ENCODE assay signal across 22 cellular contexts in the genomic region with DNA sequence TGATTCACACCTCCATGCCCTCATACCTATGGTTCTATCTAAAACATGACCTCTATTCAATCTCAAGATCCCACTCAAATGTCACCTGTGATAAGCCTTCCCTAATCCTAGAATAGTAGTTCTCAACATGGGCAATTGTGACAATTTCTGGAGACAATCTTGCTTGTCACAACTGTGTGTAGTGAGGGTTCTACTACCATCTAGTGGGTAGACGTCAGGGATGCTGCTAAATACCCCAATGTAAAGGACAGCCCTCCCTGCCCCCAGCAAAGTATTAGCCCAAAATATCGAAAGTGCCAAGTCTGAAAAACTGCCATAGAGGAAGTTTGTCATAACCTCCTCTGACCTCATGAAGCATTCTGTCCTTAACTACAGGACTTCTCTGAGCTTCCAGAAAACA. TPM values are rescaled to one million over a fixed set of nuclear protein-coding genes. Genes with fewer than 3 reads are reported as not detected.
DNase-seq lines count a peak whose midpoint lies in the region; ATAC-seq, FAIRE-seq and TF ChIP-seq lines count a peak whose summit lies in the region.
"Had no signal": no experiment of that assay in that cellular context is flagged by ENCODE, and none has a peak within 500 bp of the region (broad histone marks: within the 10 kb centered on the region; RNA-seq: fewer than 3 reads in every experiment).

No MANE protein-coding gene starts in this region.

- no peak for TF ChIP-seq POLR2A in GM12891 (IDR thresholded peaks at IDR 0.05; ENCODE audit: low read depth, low read length)

- H3K9ac ChIP-seq in OCI-LY3 (ENCODE audit: low read length) = no peak overlapping the region
- H3K9ac ChIP-seq in endodermal cell (ENCODE audit: extremely low read depth, low read length, poor library complexity, severe bottlenecking) = no peak overlapping the region

- no peaks in the 10 kb centered on the region for H3K9me3 ChIP-seq in OCI-LY3 (ENCODE audit: insufficient read depth, low read length)
- H3K9me3 ChIP-seq in endodermal cell (ENCODE audit: control insufficient read depth, low read length) = no peaks in the 10 kb centered on the region
- H3K9me3 ChIP-seq: A549, BE2C had no signal

- no peak for DNase-seq in GM12891 (ENCODE audit: insufficient read length, low spot score)
- no peak for DNase-seq in HFFc6
- no peak for DNase-seq in endodermal cell
- DNase-seq in activated T-cell treated with anti-CD3 and anti-CD28 coated beads for 4 hours = no peak
- DNase-seq: BE2C, DMS79, GOT3, MV-4-11, NCI-H1417, NCI-H1694 treated with DMSO at 0.1 percent for 48 hours, NCI-H2081 treated with DMSO at 0.1 percent for 48 hours, NCI-H446, NCI-H526, RPMI8226, SIG-M5 had no signal

- H3K4me1 ChIP-seq in OCI-LY3 (ENCODE audit: low read length) = no peaks in the 10 kb centered on the region
- H3K4me1 ChIP-seq in endodermal cell (ENCODE audit: control insufficient read depth, insufficient read depth, low read length) = no peaks in the 10 kb centered on the region
- H3K4me1 ChIP-seq: BE2C had no signal

- H3K27ac ChIP-seq in OCI-LY3 (ENCODE audit: low read length) = no peak overlapping the region
- no peak overlapping the region for H3K27ac ChIP-seq in endodermal cell (ENCODE audit: low read depth, low read length)
- H3K27ac ChIP-seq: A549, HL-60 had no signal

- TF ChIP-seq CTCF in HFFc6 (IDR thresholded peaks at IDR 0.05) = no peak
- peak; percentile 15; the same call in 1 of the 2 replicates for TF ChIP-seq CTCF in OCI-LY3 (IDR thresholded peaks at IDR 0.05; ENCODE audit: low read depth, low read length)
- TF ChIP-seq CTCF in endodermal cell (conservative IDR thresholded peaks at IDR 0.05) = peak; percentile 56

- ATAC-seq in HG03432 (IDR thresholded peaks at IDR 0.05; ENCODE audit: unreplicated experiment) = no peak
- no peak for ATAC-seq in HG02571 (IDR thresholded peaks at IDR 0.05; ENCODE audit: unreplicated experiment)
- ATAC-seq: HepG2, K562 had no signal

- H3K9me3 Mint-ChIP-seq in HFFc6 (no peaks in the 10 kb centered on the region), endodermal cell (no peaks in the 10 kb centered on the region)

- WGBS in endodermal cell (ENCODE audit: insufficient coverage in 1 of 2, insufficient read length in 1 of 2), 2 experiments = 29 to 64% methylated on average over 1 to 2 of the region's 2 CpGs

- peaks cover 48% of the 10 kb centered on the region for H4K20me1 ChIP-seq in OCI-LY3 (ENCODE audit: insufficient read depth, low read length)

- peaks cover 5% of the 10 kb centered on the region; the same call in 1 of the 2 replicates for H3K36me3 Mint-ChIP-seq in HFFc6 (ENCODE audit: low read depth)
- H3K36me3 Mint-ChIP-seq in endodermal cell (ENCODE audit: low read depth) = peaks cover 2% of the 10 kb centered on the region

- H3K27me3 Mint-ChIP-seq in HFFc6 (ENCODE audit: insufficient read depth) = no peaks in the 10 kb centered on the region
- no peaks in the 10 kb centered on the region for H3K27me3 Mint-ChIP-seq in endodermal cell (ENCODE audit: insufficient read depth)

- no peaks in the 10 kb centered on the region for H3K27me3 ChIP-seq in OCI-LY3 (ENCODE audit: low read depth, low read length)
- H3K27me3 ChIP-seq in endodermal cell (ENCODE audit: control insufficient read depth, insufficient read depth, low read length, poor library complexity, severe bottlenecking) = no peaks in the 10 kb centered on the region
- H3K27me3 ChIP-seq: BE2C had no signal

- H3K36me3 ChIP-seq in OCI-LY3 (replicated peaks; ENCODE audit: low read depth, low read length) = peaks cover 3% of the 10 kb centered on the region
- H3K36me3 ChIP-seq in endodermal cell (ENCODE audit: control insufficient read depth, insufficient read depth, low read length) = peaks cover 22% of the 10 kb centered on the region

- H3K4me3 ChIP-seq in OCI-LY3 (ENCODE audit: low read length) (no peak overlapping the region), endodermal cell (ENCODE audit: low read length) (no peak overlapping the region)
- H3K4me3 ChIP-seq: A549, K562 had no signal

- peaks cover 19% of the 10 kb centered on the region for H3K4me1 Mint-ChIP-seq in HFFc6 (ENCODE audit: low read depth)
- H3K4me1 Mint-ChIP-seq in endodermal cell = peaks cover 26% of the 10 kb centered on the region

- H3K27ac Mint-ChIP-seq in HFFc6 (peak overlapping the region; percentile 42; the same call in 1 of the 2 replicates), endodermal cell (no peak overlapping the region)

- H3K4me3 Mint-ChIP-seq in HFFc6 = no peak overlapping the region
- H3K4me3 Mint-ChIP-seq in endodermal cell = no peak overlapping the region

- H3K4me2 ChIP-seq in OCI-LY3 (ENCODE audit: low read length) = no peak overlapping the region
- H3K4me2 ChIP-seq: A549 had no signal

- no peak overlapping the region for H2AFZ ChIP-seq in OCI-LY3 (ENCODE audit: low read depth, low read length)

- peak; percentile 68 for FAIRE-seq in GM12891 (lab: Jason Lieb, UNC)
- FAIRE-seq: A549, HepG2, K562 had no signal

- peaks cover 89% of the 10 kb centered on the region for H3K79me2 ChIP-seq in OCI-LY3 (ENCODE audit: low read length)

TF ChIP-seq in GM12891, 5 proteins besides CTCF, POLR2A, EP300 and RAD21:
- no peak for TF ChIP-seq PAX5 (IDR thresholded peaks at IDR 0.05; ENCODE audit: insufficient read depth, low read length, severe bottlenecking)
- TF ChIP-seq POU2F2 (IDR thresholded peaks at IDR 0.05; ENCODE audit: low read depth, low read length) = no peak
- no peak for TF ChIP-seq SPI1 (IDR thresholded peaks at IDR 0.05; ENCODE audit: low read depth, low read length)
- no peak for TF ChIP-seq TAF1 (IDR thresholded peaks at IDR 0.05; ENCODE audit: low read depth, low read length)
- TF ChIP-seq POLR2AphosphoS5 (IDR thresholded peaks at IDR 0.05; ENCODE audit: low read depth, low read length) = no peak
TF ChIP-seq in GM12891: peak in this region for 0.

RNA-seq across cellular contexts. Expression of a gene that starts 32.0 kb away (rescaled TPM):
- 259 TPM for polyA plus RNA-seq in GM12891 (2012; ENCODE audit: low read depth, missing spikeins)
- 100 to 1,000 TPM; 172 to 225 (median 210) TPM for total RNA-seq in HFFc6 (2021; fragmentation: NEBNext Ultra II Directional; extraction: Animal tissue kit (Norgen Biotek cat#: 25700))
- 100 to 1,000 TPM; 415 to 454 TPM for total RNA-seq in endodermal cell
- 247 TPM for polyA plus RNA-seq in endodermal cell (2013, experiment 1 of 2)
- 251 TPM for polyA plus RNA-seq in endodermal cell (2013, experiment 2 of 2)
